Comparison of ENCODE assay signal across 1 cellular context in the genomic region with DNA sequence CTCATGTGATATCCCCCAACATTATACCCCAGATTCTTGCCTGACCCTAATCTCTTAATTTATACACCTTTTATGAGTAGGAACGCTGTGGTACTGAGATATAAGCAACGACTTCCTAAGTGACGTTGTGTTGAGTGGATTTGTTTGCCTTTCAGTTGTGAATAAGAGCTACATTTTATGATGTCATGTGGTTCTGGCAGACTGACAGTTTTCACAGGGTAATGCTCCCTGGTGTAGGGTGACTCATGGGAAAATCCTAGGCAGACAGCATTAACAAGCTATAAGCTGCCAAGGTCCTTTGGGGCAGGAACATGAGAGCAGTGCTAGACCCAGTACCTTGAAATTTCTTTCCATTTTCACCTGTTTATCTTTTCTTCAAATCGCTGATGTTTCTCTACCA.
TF ChIP-seq lines count a peak whose summit lies in the region.

No MANE protein-coding gene starts in this region.

TF ChIP-seq in GM23338, 12 proteins besides CTCF, POLR2A, EP300 and RAD21 (continued from another document):
- TF ChIP-seq, protein P1, sequence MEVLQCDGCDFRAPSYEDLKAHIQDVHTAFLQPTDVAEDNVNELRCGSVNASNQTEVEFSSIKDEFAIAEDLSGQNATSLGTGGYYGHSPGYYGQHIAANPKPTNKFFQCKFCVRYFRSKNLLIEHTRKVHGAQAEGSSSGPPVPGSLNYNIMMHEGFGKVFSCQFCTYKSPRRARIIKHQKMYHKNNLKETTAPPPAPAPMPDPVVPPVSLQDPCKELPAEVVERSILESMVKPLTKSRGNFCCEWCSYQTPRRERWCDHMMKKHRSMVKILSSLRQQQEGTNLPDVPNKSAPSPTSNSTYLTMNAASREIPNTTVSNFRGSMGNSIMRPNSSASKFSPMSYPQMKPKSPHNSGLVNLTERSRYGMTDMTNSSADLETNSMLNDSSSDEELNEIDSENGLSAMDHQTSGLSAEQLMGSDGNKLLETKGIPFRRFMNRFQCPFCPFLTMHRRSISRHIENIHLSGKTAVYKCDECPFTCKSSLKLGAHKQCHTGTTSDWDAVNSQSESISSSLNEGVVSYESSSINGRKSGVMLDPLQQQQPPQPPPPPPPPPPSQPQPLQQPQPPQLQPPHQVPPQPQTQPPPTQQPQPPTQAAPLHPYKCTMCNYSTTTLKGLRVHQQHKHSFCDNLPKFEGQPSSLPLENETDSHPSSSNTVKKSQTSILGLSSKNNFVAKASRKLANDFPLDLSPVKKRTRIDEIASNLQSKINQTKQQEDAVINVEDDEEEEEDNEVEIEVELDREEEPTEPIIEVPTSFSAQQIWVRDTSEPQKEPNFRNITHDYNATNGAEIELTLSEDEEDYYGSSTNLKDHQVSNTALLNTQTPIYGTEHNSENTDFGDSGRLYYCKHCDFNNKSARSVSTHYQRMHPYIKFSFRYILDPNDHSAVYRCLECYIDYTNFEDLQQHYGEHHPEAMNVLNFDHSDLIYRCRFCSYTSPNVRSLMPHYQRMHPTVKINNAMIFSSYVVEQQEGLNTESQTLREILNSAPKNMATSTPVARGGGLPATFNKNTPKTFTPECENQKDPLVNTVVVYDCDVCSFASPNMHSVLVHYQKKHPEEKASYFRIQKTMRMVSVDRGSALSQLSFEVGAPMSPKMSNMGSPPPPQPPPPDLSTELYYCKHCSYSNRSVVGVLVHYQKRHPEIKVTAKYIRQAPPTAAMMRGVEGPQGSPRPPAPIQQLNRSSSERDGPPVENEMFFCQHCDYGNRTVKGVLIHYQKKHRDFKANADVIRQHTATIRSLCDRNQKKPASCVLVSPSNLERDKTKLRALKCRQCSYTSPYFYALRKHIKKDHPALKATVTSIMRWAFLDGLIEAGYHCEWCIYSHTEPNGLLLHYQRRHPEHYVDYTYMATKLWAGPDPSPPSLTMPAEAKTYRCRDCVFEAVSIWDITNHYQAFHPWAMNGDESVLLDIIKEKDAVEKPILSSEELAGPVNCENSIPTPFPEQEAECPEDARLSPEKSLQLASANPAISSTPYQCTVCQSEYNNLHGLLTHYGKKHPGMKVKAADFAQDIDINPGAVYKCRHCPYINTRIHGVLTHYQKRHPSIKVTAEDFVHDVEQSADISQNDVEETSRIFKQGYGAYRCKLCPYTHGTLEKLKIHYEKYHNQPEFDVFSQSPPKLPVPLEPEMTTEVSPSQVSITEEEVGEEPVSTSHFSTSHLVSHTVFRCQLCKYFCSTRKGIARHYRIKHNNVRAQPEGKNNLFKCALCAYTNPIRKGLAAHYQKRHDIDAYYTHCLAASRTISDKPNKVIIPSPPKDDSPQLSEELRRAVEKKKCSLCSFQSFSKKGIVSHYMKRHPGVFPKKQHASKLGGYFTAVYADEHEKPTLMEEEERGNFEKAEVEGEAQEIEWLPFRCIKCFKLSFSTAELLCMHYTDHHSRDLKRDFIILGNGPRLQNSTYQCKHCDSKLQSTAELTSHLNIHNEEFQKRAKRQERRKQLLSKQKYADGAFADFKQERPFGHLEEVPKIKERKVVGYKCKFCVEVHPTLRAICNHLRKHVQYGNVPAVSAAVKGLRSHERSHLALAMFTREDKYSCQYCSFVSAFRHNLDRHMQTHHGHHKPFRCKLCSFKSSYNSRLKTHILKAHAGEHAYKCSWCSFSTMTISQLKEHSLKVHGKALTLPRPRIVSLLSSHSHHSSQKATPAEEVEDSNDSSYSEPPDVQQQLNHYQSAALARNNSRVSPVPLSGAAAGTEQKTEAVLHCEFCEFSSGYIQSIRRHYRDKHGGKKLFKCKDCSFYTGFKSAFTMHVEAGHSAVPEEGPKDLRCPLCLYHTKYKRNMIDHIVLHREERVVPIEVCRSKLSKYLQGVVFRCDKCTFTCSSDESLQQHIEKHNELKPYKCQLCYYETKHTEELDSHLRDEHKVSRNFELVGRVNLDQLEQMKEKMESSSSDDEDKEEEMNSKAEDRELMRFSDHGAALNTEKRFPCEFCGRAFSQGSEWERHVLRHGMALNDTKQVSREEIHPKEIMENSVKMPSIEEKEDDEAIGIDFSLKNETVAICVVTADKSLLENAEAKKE (CRISPR knock-in tag; IDR thresholded peaks at IDR 0.05) = no peak
